Comparison of ENCODE assay signal across 25 cellular contexts in genomic region chr13:64778002-64778401, GRCh38.
"Had no signal": no experiment of that assay in that cellular context is flagged by ENCODE, and none has a peak within 500 bp of the region (broad histone marks: within the 10 kb centered on the region; RNA-seq: fewer than 3 reads in every experiment).

No MANE protein-coding gene starts in this region.

- ATAC-seq: activated CD4-positive, alpha-beta T cell treated with anti-CD3 and anti-CD28 coated beads for 36 hours; activated CD4-positive, CD25-positive, alpha-beta regulatory T cell treated with anti-CD3 and anti-CD28 coated beads, Interleukin-2, amount 50 U/mL, for 24 hours; activated CD8-positive, alpha-beta T cell treated with anti-CD3 and anti-CD28 coated beads, Interleukin-2, amount 10 ng/mL, durations not matched to agents 7 days and 5 days; activated naive CD8-positive, alpha-beta T cell treated with anti-CD3 and anti-CD28 coated beads, Interleukin-2, amount 50 U/mL, for 24 hours; Panc1; WTC11 had no signal

- H3K4me3 ChIP-seq: SJCRH30, SK-N-MC had no signal

- DNase-seq: activated CD4-positive, alpha-beta T cell treated with anti-CD3 and anti-CD28 coated beads for 36 hours; activated CD4-positive, alpha-beta T cell treated with anti-CD3 and anti-CD28 coated beads, Interleukin-2, amount 10 ng/mL, durations not matched to agents 7 days and 5 days; activated CD4-positive, alpha-beta T cell treated with anti-CD3 and anti-CD28 coated beads, Interleukin-2, amount 50 U/mL, for 48 hours; activated CD8-positive, alpha-beta T cell treated with anti-CD3 and anti-CD28 coated beads, Interleukin-2, amount 10 ng/mL, durations not matched to agents 7 days and 5 days; activated naive CD4-positive, alpha-beta T cell treated with anti-CD3 and anti-CD28 coated beads, Interleukin-2, amount 10 ng/mL, durations not matched to agents 7 days and 5 days; activated naive CD8-positive, alpha-beta T cell treated with anti-CD3 and anti-CD28 coated beads, Interleukin-2, amount 50 U/mL, for 24 hours; activated T-cell treated with anti-CD3 and anti-CD28 coated beads, Interleukin-2, amount 50 U/mL, for 24 hours; anterior cingulate cortex; caudate nucleus; Karpas-422; KBM-7; NCI-H1105; NCI-H1417 treated with DMSO at 0.1 percent for 48 hours; NCI-H1694; NCI-H1930; NCI-H2081 treated with DMSO at 0.1 percent for 48 hours; NCI-H345; NCI-H524 treated with DMSO at 0.1 percent for 48 hours; SHP77; SJCRH30 had no signal

- H3K4me1 ChIP-seq: SJCRH30 had no signal

- FAIRE-seq: bronchial epithelial cell had no signal

- H3K36me3 ChIP-seq: SJCRH30 had no signal

- H3K9me3 ChIP-seq: SJCRH30 had no signal

- H3K27ac ChIP-seq: SJCRH30, SK-N-MC had no signal

- H3K27me3 ChIP-seq: SJCRH30 had no signal
